Comparison of ENCODE assay signal across 18 cellular contexts in the genomic region with DNA sequence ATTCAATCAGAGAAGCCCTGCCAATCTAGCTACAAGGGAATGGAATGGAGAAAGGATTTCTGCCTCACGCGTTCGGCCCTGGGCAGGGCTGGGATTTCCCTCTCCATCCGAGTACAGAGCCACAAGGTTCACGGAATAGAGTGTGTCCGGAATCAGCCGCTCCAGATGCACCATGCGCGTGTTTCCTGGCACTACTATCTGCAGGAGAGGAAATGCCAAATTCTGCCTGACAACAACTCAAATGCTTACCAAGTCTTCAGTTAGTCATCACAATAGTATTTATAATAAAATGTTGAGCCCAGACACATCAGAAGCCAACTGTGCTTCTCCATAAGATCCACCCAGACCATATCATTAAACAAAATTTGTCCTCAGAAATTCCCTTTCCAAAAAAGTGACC.
DNase-seq lines count a peak whose midpoint lies in the region; ATAC-seq and TF ChIP-seq lines count a peak whose summit lies in the region.
"Had no signal": no experiment of that assay in that cellular context is flagged by ENCODE, and none has a peak within 500 bp of the region (broad histone marks: within the 10 kb centered on the region; RNA-seq: fewer than 3 reads in every experiment).

No MANE protein-coding gene starts in this region.

- H4K20me1 ChIP-seq in GM23338 (replicated peaks; ENCODE audit: insufficient read depth) = no peaks in the 10 kb centered on the region

- H3K9me3 ChIP-seq in vagina = no peaks in the 10 kb centered on the region
- H3K9me3 ChIP-seq: breast epithelium, thoracic aorta had no signal

- TF ChIP-seq CTCF in GM23338 (conservative IDR thresholded peaks at IDR 0.05; ENCODE audit: low read depth in 2 of 2) (no peak), chondrocyte (IDR thresholded peaks at IDR 0.05) (no peak), vagina (IDR thresholded peaks at IDR 0.05) (no peak)

- DNase-seq in GM23338 (ENCODE audit: low spot score) (peak; percentile 14), chondrocyte (ENCODE audit: low spot score) (no peak), iris pigment epithelial cell (ENCODE audit: low read depth) (peak; percentile 91), vagina (ENCODE audit: extremely low spot score in 2 of 2) (no peak), glomerular visceral epithelial cell (ENCODE audit: extremely low spot score) (no peak)
- DNase-seq in activated CD8-positive, alpha-beta memory T cell treated with anti-CD3 and anti-CD28 coated beads, Interleukin-2, amount 50 U/mL, for 4 hours = no peak
- no peak for DNase-seq in effector CD8-positive, alpha-beta T cell (lab: John Stamatoyannopoulos, UW)
- DNase-seq: activated naive CD8-positive, alpha-beta T cell treated with anti-CD3 and anti-CD28 coated beads for 36 hours; DMS53; effector memory CD4-positive, alpha-beta T cell; left ventricle myocardium superior; NCI-H187 treated with DMSO at 0.1 percent for 48 hours; SIG-M5; T-helper 2 cell had no signal

- H3K4me1 Mint-ChIP-seq in GM23338 = peaks cover 5% of the 10 kb centered on the region
- peaks cover 80% of the 10 kb centered on the region for H3K4me1 Mint-ChIP-seq in chondrocyte (ENCODE audit: low read depth)
- H3K4me1 Mint-ChIP-seq: activated naive CD8-positive, alpha-beta T cell treated with anti-CD3 and anti-CD28 coated beads for 36 hours had no signal

- H3K4me3 Mint-ChIP-seq in GM23338 (no peak overlapping the region), chondrocyte (ENCODE audit: unreplicated experiment) (no peak overlapping the region)
- H3K4me3 Mint-ChIP-seq: activated naive CD8-positive, alpha-beta T cell treated with anti-CD3 and anti-CD28 coated beads for 36 hours; WTC11 had no signal

- H3K79me2 ChIP-seq in GM23338 (replicated peaks; ENCODE audit: insufficient read depth) = no peaks in the 10 kb centered on the region

- H2AFZ ChIP-seq in GM23338 = no peak overlapping the region

- H3K4me3 ChIP-seq in GM23338 (no peak overlapping the region), vagina (no peak overlapping the region)
- H3K4me3 ChIP-seq: breast epithelium, smooth muscle cell, thoracic aorta had no signal

- H3K27ac ChIP-seq in GM23338 (ENCODE audit: low read depth) (no peak overlapping the region), vagina (peak overlapping the region; percentile 28)
- H3K27ac ChIP-seq: breast epithelium, thoracic aorta had no signal

- H3K27me3 Mint-ChIP-seq in GM23338 (ENCODE audit: insufficient read depth, low read depth, poor library complexity) (peaks cover 2% of the 10 kb centered on the region), chondrocyte (ENCODE audit: low read depth) (no peaks in the 10 kb centered on the region)

- no peaks in the 10 kb centered on the region for H3F3A ChIP-seq in GM23338 (replicated peaks; ENCODE audit: low read depth)

- no peak overlapping the region for H3K4me2 ChIP-seq in GM23338
- H3K4me2 ChIP-seq: smooth muscle cell had no signal

- no peaks in the 10 kb centered on the region for H3K27me3 ChIP-seq in GM23338 (ENCODE audit: insufficient read depth)
- no peaks in the 10 kb centered on the region for H3K27me3 ChIP-seq in vagina
- H3K27me3 ChIP-seq: breast epithelium had no signal

- H3K27ac Mint-ChIP-seq in GM23338 (no peak overlapping the region), chondrocyte (ENCODE audit: unreplicated experiment) (peak overlapping the region; percentile 78)
- H3K27ac Mint-ChIP-seq: activated naive CD8-positive, alpha-beta T cell treated with anti-CD3 and anti-CD28 coated beads for 36 hours; WTC11 had no signal

- H3K9me3 Mint-ChIP-seq in GM23338 (no peaks in the 10 kb centered on the region), chondrocyte (ENCODE audit: low read depth) (no peaks in the 10 kb centered on the region)
- H3K9me3 Mint-ChIP-seq: activated naive CD8-positive, alpha-beta T cell treated with anti-CD3 and anti-CD28 coated beads for 36 hours; WTC11 had no signal

- no peak; the same call in 2 of the 3 replicates for ATAC-seq in GM23338
- ATAC-seq: left ventricle myocardium superior, WTC11 had no signal

- TF ChIP-seq POLR2A in vagina (IDR thresholded peaks at IDR 0.05) = no peak

- no peaks in the 10 kb centered on the region for H3K9me2 ChIP-seq in GM23338 (ENCODE audit: insufficient read depth)

- H3K36me3 ChIP-seq in GM23338 (ENCODE audit: insufficient read depth) = no peaks in the 10 kb centered on the region
- peaks cover 0 to 28% of the 10 kb centered on the region in 2 donors for H3K36me3 ChIP-seq in vagina
- H3K36me3 ChIP-seq: breast epithelium, thoracic aorta had no signal

- H3K36me3 Mint-ChIP-seq in GM23338 (ENCODE audit: low read depth) (no peaks in the 10 kb centered on the region), chondrocyte (ENCODE audit: low read depth) (peaks cover 83% of the 10 kb centered on the region)
- H3K36me3 Mint-ChIP-seq: activated naive CD8-positive, alpha-beta T cell treated with anti-CD3 and anti-CD28 coated beads for 36 hours; WTC11 had no signal

- H3K4me1 ChIP-seq in GM23338 (ENCODE audit: insufficient read depth) = no peaks in the 10 kb centered on the region
- peaks cover 9% of the 10 kb centered on the region for H3K4me1 ChIP-seq in vagina
- H3K4me1 ChIP-seq: breast epithelium had no signal

- intact Hi-C loops in vagina (cut with DNase I) = no loop called here

TF ChIP-seq in GM23338, 12 proteins besides CTCF, POLR2A, EP300 and RAD21:
- TF ChIP-seq ZNF114 (CRISPR knock-in tag; IDR thresholded peaks at IDR 0.05) (no peak), CREB1 (CRISPR knock-in tag; IDR thresholded peaks at IDR 0.05; ENCODE audit: low read depth) (no peak)

Comparison
In these comparisons a context has a peak if more than half of its experiments do, and no peak if none do; other contexts are left out.
1. DNase-seq: peak in GM23338 (single experiment) and iris pigment epithelial cell (single experiment); none in chondrocyte (single experiment), vagina (0 of 2), glomerular visceral epithelial cell (single experiment), activated CD8-positive, alpha-beta memory T cell treated with anti-CD3 and anti-CD28 coated beads, Interleukin-2, amount 50 U/mL, for 4 hours (single experiment) and effector CD8-positive, alpha-beta T cell (single experiment).